Comparison of ENCODE assay signal across 1 cellular context in the genomic region with DNA sequence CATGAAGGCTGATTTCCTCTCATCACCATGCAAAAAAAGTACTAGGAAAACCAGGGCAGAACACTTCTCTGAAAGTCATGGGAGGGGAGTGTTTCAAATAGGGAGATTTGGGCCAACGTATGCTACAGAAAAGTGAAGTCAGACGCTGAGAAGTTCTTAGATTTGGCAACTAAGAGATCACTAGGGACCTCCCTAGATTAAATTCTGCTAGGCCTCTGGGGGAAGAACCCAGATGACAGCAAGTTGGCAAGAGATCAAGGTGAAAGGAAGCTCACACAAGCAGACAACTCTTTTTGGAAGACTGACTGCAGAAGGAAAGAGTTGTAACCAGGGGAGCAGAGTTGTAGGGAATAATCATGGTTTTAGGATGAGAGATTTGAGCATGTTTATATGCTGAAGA.
TF ChIP-seq lines count a peak whose summit lies in the region.

No MANE protein-coding gene starts in this region.

TF ChIP-seq in K562, 482 proteins besides CTCF, POLR2A, EP300 and RAD21:
- TF ChIP-seq NFIC (IDR thresholded peaks at IDR 0.05) (peak; percentile 39; the same call in 1 of the 2 replicates), ZNF586 (CRISPR knock-in tag; conservative IDR thresholded peaks at IDR 0.05) (no peak)
